ENCODE assay signal across 9 cellular contexts in the genomic region with DNA sequence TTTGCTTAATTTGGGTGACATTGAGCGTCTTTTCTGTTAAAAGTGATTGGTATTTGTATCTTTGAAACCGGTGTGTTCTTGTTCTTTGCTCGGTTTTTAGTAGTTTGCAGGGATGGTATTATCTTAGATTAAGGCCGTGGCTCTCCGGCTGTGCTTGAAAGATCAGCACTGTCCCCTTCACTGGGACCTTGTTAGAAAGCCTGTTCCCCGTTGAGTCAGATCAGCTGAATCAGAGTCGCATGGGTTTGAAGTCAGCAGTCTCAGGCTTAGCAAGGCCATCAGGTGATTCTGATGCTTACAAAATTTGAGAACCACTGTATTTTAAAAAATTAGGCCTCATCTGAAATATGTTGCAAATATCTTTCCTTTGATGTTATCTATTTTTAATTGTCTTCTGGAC. TPM values are rescaled to one million over a fixed set of nuclear protein-coding genes. Genes with fewer than 3 reads are reported as not detected.
"Had no signal": no experiment of that assay in that cellular context is flagged by ENCODE, and none has a peak within 500 bp of the region (broad histone marks: within the 10 kb centered on the region; RNA-seq: fewer than 3 reads in every experiment).

No MANE protein-coding gene starts in this region.

- H3K27ac Mint-ChIP-seq: GM23338, H9, IgD-negative memory B cell had no signal

- H3K36me3 Mint-ChIP-seq: IgD-negative memory B cell had no signal

- H3K9me3 Mint-ChIP-seq: GM23338, H9, IgD-negative memory B cell had no signal

- H3K4me3 Mint-ChIP-seq: GM23338, H9, IgD-negative memory B cell had no signal

- DNase-seq: H9, HCEC 1CT, KBM-7 had no signal

- FAIRE-seq: H1, H54, HepG2 had no signal

RNA-seq across cellular contexts. Expression of a gene that starts 5.0 kb away (rescaled TPM):
- total RNA-seq: H9, HepG2, HT1080 had no signal
